24 cellular contexts compared by ENCODE assay signal in genomic region chr3:32447865-32448400, GRCh38. TPM values are rescaled to one million over a fixed set of nuclear protein-coding genes. Genes with fewer than 3 reads are reported as not detected.
A peak's percentile ranks its signal among the peaks of the same experiment; 100 is the strongest.
DNase-seq lines count a peak whose midpoint lies in the region; ATAC-seq, FAIRE-seq and TF ChIP-seq lines count a peak whose summit lies in the region.
"Had no signal": no experiment of that assay in that cellular context is flagged by ENCODE, and none has a peak within 500 bp of the region (broad histone marks: within the 10 kb centered on the region; RNA-seq: fewer than 3 reads in every experiment).

No MANE protein-coding gene starts in this region.

- H3K4me1 Mint-ChIP-seq in activated naive CD8-positive, alpha-beta T cell treated with anti-CD3 and anti-CD28 coated beads, Interleukin-2, amount 10 ng/mL, durations not matched to agents 7 days and 5 days: peaks cover 28% of the 10 kb centered on the region
- H3K4me1 Mint-ChIP-seq in activated naive CD8-positive, alpha-beta T cell treated with anti-CD3 and anti-CD28 coated beads, Interleukin-2, amount 50 U/mL, for 24 hours: peaks cover 59% of the 10 kb centered on the region
- peaks cover 60% of the 10 kb centered on the region for H3K4me1 Mint-ChIP-seq in stimulated activated memory B cell treated with anti-CD40 and anti-IgM and Interleukin-4, amounts not matched to agents 10 μg/mL and 1 μg/mL and 100 μg/mL, for 72 hours

- no peak for TF ChIP-seq EP300 in K562 (IDR thresholded peaks at IDR 0.05; ENCODE audit: low read length)

- no peak for TF ChIP-seq RAD21 in K562 (CRISPR knock-in tag; conservative IDR thresholded peaks at IDR 0.05 in 1 of 2, IDR thresholded peaks at IDR 0.05 in 1 of 2)

- H3K79me2 ChIP-seq in K562 (ENCODE audit: control insufficient read depth, insufficient read depth, low read length): no peaks in the 10 kb centered on the region

- peaks cover 8% of the 10 kb centered on the region for H3K9me3 Mint-ChIP-seq in activated naive CD8-positive, alpha-beta T cell treated with anti-CD3 and anti-CD28 coated beads, Interleukin-2, amount 10 ng/mL, durations not matched to agents 7 days and 5 days
- peaks cover 12% of the 10 kb centered on the region for H3K9me3 Mint-ChIP-seq in activated naive CD8-positive, alpha-beta T cell treated with anti-CD3 and anti-CD28 coated beads, Interleukin-2, amount 50 U/mL, for 24 hours
- H3K9me3 Mint-ChIP-seq in stimulated activated memory B cell treated with anti-CD40 and anti-IgM and Interleukin-4, amounts not matched to agents 10 μg/mL and 1 μg/mL and 100 μg/mL, for 72 hours: no peaks in the 10 kb centered on the region

- no peaks in the 10 kb centered on the region for H3K9me1 ChIP-seq in K562 (ENCODE audit: control insufficient read depth, insufficient read depth, low read length)

- no peak for ATAC-seq in activated naive CD8-positive, alpha-beta T cell treated with anti-CD3 and anti-CD28 coated beads, Interleukin-2, amount 10 ng/mL, durations not matched to agents 7 days and 5 days (ENCODE audit: low read depth)
- no peak for ATAC-seq in activated naive CD8-positive, alpha-beta T cell treated with anti-CD3 and anti-CD28 coated beads, Interleukin-2, amount 50 U/mL, for 24 hours
- no peak for ATAC-seq in K562
- no peak for ATAC-seq in stimulated activated memory B cell treated with anti-CD40 and anti-IgM and Interleukin-4, amounts not matched to agents 10 μg/mL and 1 μg/mL and 100 μg/mL, for 72 hours
- ATAC-seq: psoas muscle; SK-N-SH treated with all-trans-retinoic acid at 6 μM for 48 hours; stimulated activated naive CD8-positive, alpha-beta T cell treated with anti-CD3 and anti-CD28 coated beads, Interleukin-15, amount 100 ng/mL, for 72 hours had no signal

- peaks cover 51% of the 10 kb centered on the region for H3K36me3 Mint-ChIP-seq in activated naive CD8-positive, alpha-beta T cell treated with anti-CD3 and anti-CD28 coated beads, Interleukin-2, amount 10 ng/mL, durations not matched to agents 7 days and 5 days
- H3K36me3 Mint-ChIP-seq in activated naive CD8-positive, alpha-beta T cell treated with anti-CD3 and anti-CD28 coated beads, Interleukin-2, amount 50 U/mL, for 24 hours (ENCODE audit: low read depth): peaks cover 47% of the 10 kb centered on the region
- peaks cover 78% of the 10 kb centered on the region for H3K36me3 Mint-ChIP-seq in stimulated activated memory B cell treated with anti-CD40 and anti-IgM and Interleukin-4, amounts not matched to agents 10 μg/mL and 1 μg/mL and 100 μg/mL, for 72 hours

- H3K4me2 ChIP-seq in K562 (ENCODE audit: insufficient read depth, low read length): no peak overlapping the region

- H3K4me1 ChIP-seq in HEK293 (ENCODE audit: control insufficient read depth, insufficient read depth, low read length): no peaks in the 10 kb centered on the region
- H3K4me1 ChIP-seq in K562 (replicated peaks in 1 of 2; ENCODE audit: control insufficient read depth in 2 of 2, insufficient read depth in 2 of 2, low read length in 2 of 2): no peaks in the 10 kb centered on the region
- no peaks in the 10 kb centered on the region for H3K4me1 ChIP-seq in testis
- H3K4me1 ChIP-seq: psoas muscle had no signal

- POLR2A ChIA-PET in activated naive CD8-positive, alpha-beta T cell treated with anti-CD3 and anti-CD28 coated beads, Interleukin-2, amount 10 ng/mL, durations not matched to agents 7 days and 5 days (lab: Charles Lee): interaction anchor here (1.0 to 2.3 kb wide), 4 partner anchors 10 to 29 kb away, joined by 3 to 8 read pairs (median 4); no protein-coding TSS in a partner anchor
- POLR2A ChIA-PET in HEK293 (lab: Yijun Ruan, JAX): no interaction called here
- POLR2A ChIA-PET in K562 (lab: Yijun Ruan, JAX): interaction anchor here (1.1 kb wide), 1 partner anchor 15 kb away, joined by 3 read pairs; no protein-coding TSS in a partner anchor

- in situ Hi-C loops in K562 (cut with MboI): no loop called here

- H3K27me3 ChIP-seq in K562 (ENCODE audit: control insufficient read depth in 2 of 2, insufficient read depth in 2 of 2, low read length in 2 of 2) (peaks cover 32 to 40% of the 10 kb centered on the region in 2 experiments), testis (no peaks in the 10 kb centered on the region)
- H3K27me3 ChIP-seq: brain microvascular endothelial cell, neutrophil had no signal

- CTCF ChIA-PET in HEK293 (lab: Yijun Ruan, JAX) (interaction anchor here (0.6 kb wide), 1 partner anchor 10 kb away, joined by 3 read pairs; no protein-coding TSS in a partner anchor), K562 (lab: Yijun Ruan, JAX; ENCODE audit: low intra/inter-chr PET ratio) (no interaction called here)

- peak overlapping the region; percentile 14 for H3K27ac Mint-ChIP-seq in activated naive CD8-positive, alpha-beta T cell treated with anti-CD3 and anti-CD28 coated beads, Interleukin-2, amount 10 ng/mL, durations not matched to agents 7 days and 5 days
- H3K27ac Mint-ChIP-seq in activated naive CD8-positive, alpha-beta T cell treated with anti-CD3 and anti-CD28 coated beads, Interleukin-2, amount 50 U/mL, for 24 hours: no peak overlapping the region
- peak overlapping the region; percentile 55 for H3K27ac Mint-ChIP-seq in stimulated activated memory B cell treated with anti-CD40 and anti-IgM and Interleukin-4, amounts not matched to agents 10 μg/mL and 1 μg/mL and 100 μg/mL, for 72 hours

- no peaks in the 10 kb centered on the region for H3K27me3 Mint-ChIP-seq in activated naive CD8-positive, alpha-beta T cell treated with anti-CD3 and anti-CD28 coated beads, Interleukin-2, amount 10 ng/mL, durations not matched to agents 7 days and 5 days
- H3K27me3 Mint-ChIP-seq in activated naive CD8-positive, alpha-beta T cell treated with anti-CD3 and anti-CD28 coated beads, Interleukin-2, amount 50 U/mL, for 24 hours: no peaks in the 10 kb centered on the region
- H3K27me3 Mint-ChIP-seq in stimulated activated memory B cell treated with anti-CD40 and anti-IgM and Interleukin-4, amounts not matched to agents 10 μg/mL and 1 μg/mL and 100 μg/mL, for 72 hours: no peaks in the 10 kb centered on the region
- H3K27me3 Mint-ChIP-seq: IgD-negative memory B cell; stimulated activated naive CD8-positive, alpha-beta T cell treated with anti-CD3 and anti-CD28 coated beads, Interleukin-15, amount 100 ng/mL, for 72 hours had no signal

- no peak for DNase-seq in activated naive CD8-positive, alpha-beta T cell treated with anti-CD3 and anti-CD28 coated beads, Interleukin-2, amount 10 ng/mL, durations not matched to agents 7 days and 5 days
- DNase-seq in activated naive CD8-positive, alpha-beta T cell treated with anti-CD3 and anti-CD28 coated beads, Interleukin-2, amount 50 U/mL, for 24 hours: no peak
- DNase-seq in K562 (ENCODE audit: extremely low read depth in 1 of 4, low spot score in 3 of 4): no peak
- no peak for DNase-seq in testis
- no peak for DNase-seq in stimulated activated CD4-positive, alpha-beta T cell treated with anti-CD3 and anti-CD28 coated beads, Interleukin-2, amount 100 ng/mL, for 48 hours
- DNase-seq in NCI-H345 (lab: John Stamatoyannopoulos, UW): no peak
- DNase-seq: activated CD4-positive, alpha-beta T cell treated with anti-CD3 and anti-CD28 coated beads, Interleukin-2, amount 50 U/mL, for 48 hours; activated T-cell treated with anti-CD3 and anti-CD28 coated beads for 4 hours; brain microvascular endothelial cell; NCI-H1436 treated with DMSO at 0.1 percent for 48 hours; NCI-H2171; NCI-H526; psoas muscle; stimulated activated naive CD8-positive, alpha-beta T cell treated with anti-CD3 and anti-CD28 coated beads, Interleukin-15, amount 100 ng/mL, for 72 hours; trophoblast cell had no signal

- TF ChIP-seq POLR2A in K562 (conservative IDR thresholded peaks at IDR 0.05) (no peak), testis (IDR thresholded peaks at IDR 0.05) (no peak)

- no peak overlapping the region for H2AFZ ChIP-seq in K562 (ENCODE audit: low read depth, low read length)

- WGBS in K562 (ENCODE audit: insufficient coverage, low coverage, missing lambda C conversion rate): 17% methylated on average over 1 of the region's 1 CpG
- WGBS in testis, 2 donors: 87 to 89% methylated on average over 1 of the region's 1 CpG

- H3K9ac ChIP-seq in K562 (ENCODE audit: insufficient read depth in 1 of 2, low read depth in 2 of 2, low read length in 2 of 2): no peak overlapping the region

- H3K36me3 ChIP-seq in HEK293 (ENCODE audit: control insufficient read depth in 2 of 2, insufficient read depth in 1 of 2, low read length in 2 of 2) (peaks cover 4 to 14% of the 10 kb centered on the region in 2 experiments; a peak in 2 of 3 replicates), K562 (ENCODE audit: control insufficient read depth, insufficient read depth, low read length) (no peaks in the 10 kb centered on the region), testis (ENCODE audit: low read depth, missing control alignments) (no peaks in the 10 kb centered on the region)

- intact Hi-C loops in K562 (cut with micrococcal nuclease) (no loop called here), testis (cut with DNase I; ENCODE audit: low total_unique reads) (no loop called here)

- H3K27ac ChIP-seq in HEK293 (ENCODE audit: extremely low read depth, low read depth, low read length): no peak overlapping the region
- H3K27ac ChIP-seq in K562 (ENCODE audit: extremely low read depth, low read depth, low read length): no peak overlapping the region
- no peak overlapping the region for H3K27ac ChIP-seq in testis
- H3K27ac ChIP-seq: brain microvascular endothelial cell, coronary artery, psoas muscle, RWPE1 had no signal

- no TSS peak for BruUV-seq in K562 (replicated peaks; lab: Mats Ljungman, UMichigan)

- no peak for FAIRE-seq in K562 (lab: Jason Lieb, UNC)
- FAIRE-seq: D721Med, TTC549 had no signal

- H3K4me3 Mint-ChIP-seq in activated naive CD8-positive, alpha-beta T cell treated with anti-CD3 and anti-CD28 coated beads, Interleukin-2, amount 10 ng/mL, durations not matched to agents 7 days and 5 days: peak overlapping the region; percentile 1
- H3K4me3 Mint-ChIP-seq in activated naive CD8-positive, alpha-beta T cell treated with anti-CD3 and anti-CD28 coated beads, Interleukin-2, amount 50 U/mL, for 24 hours: no peak overlapping the region
- no peak overlapping the region for H3K4me3 Mint-ChIP-seq in stimulated activated memory B cell treated with anti-CD40 and anti-IgM and Interleukin-4, amounts not matched to agents 10 μg/mL and 1 μg/mL and 100 μg/mL, for 72 hours
- H3K4me3 Mint-ChIP-seq: stimulated activated naive CD8-positive, alpha-beta T cell treated with anti-CD3 and anti-CD28 coated beads, Interleukin-15, amount 100 ng/mL, for 72 hours had no signal

- H3K9me3 ChIP-seq in HEK293 (ENCODE audit: control insufficient read depth, insufficient read depth, low read depth, low read length) (no peaks in the 10 kb centered on the region), K562 (replicated peaks; ENCODE audit: control insufficient read depth, insufficient read depth, low read depth, low read length) (no peaks in the 10 kb centered on the region), testis (no peaks in the 10 kb centered on the region)
- H3K9me3 ChIP-seq: neutrophil, psoas muscle had no signal

- H4K20me1 ChIP-seq in K562 (replicated peaks; ENCODE audit: control insufficient read depth, insufficient read depth, low read length): no peaks in the 10 kb centered on the region

- no peak overlapping the region for H3K4me3 ChIP-seq in HEK293 (ENCODE audit: low read depth, low read length)
- no peak overlapping the region for H3K4me3 ChIP-seq in K562
- H3K4me3 ChIP-seq in testis: no peak overlapping the region
- H3K4me3 ChIP-seq: coronary artery, psoas muscle had no signal

- no peak for TF ChIP-seq CTCF in HEK293 (tag by site-specific recombination; IDR thresholded peaks at IDR 0.05)
- TF ChIP-seq CTCF in K562 (IDR thresholded peaks at IDR 0.05 in 2 of 3, conservative IDR thresholded peaks at IDR 0.05 in 1 of 3; ENCODE audit: insufficient read depth in 2 of 3, low read depth in 1 of 3, low read length in 3 of 3): no peak
- no peak for TF ChIP-seq CTCF in testis (IDR thresholded peaks at IDR 0.05)

RNA-seq across cellular contexts. Expression of gene CMTM6, which starts 54.7 kb away (rescaled TPM):
- total RNA-seq in activated naive CD8-positive, alpha-beta T cell treated with anti-CD3 and anti-CD28 coated beads, Interleukin-2, amount 10 ng/mL, durations not matched to agents 7 days and 5 days: 10 to 100 TPM; 37.8 to 38.0 TPM
- total RNA-seq in K562 (2011; cell fraction: chromatin; rRNA removed; ENCODE audit: low replicate concordance): 12.5 and 35.1 TPM in 2 replicates
- total RNA-seq in K562 (2011; cell fraction: nucleolus; rRNA removed): 11.8 and 13.0 TPM in 2 replicates
- total RNA-seq in K562 (2011; cell fraction: nucleoplasm; rRNA removed): 29.2 and 59.8 TPM in 2 replicates
- total RNA-seq in K562 (2014; rRNA removed) (13.1 and 14.9 TPM in 2 replicates), K562 (2014; rRNA removed; fragmentation: Illumina TruSeq; extraction: Trizol) (30.2 and 36.6 TPM in 2 replicates), K562 (2015; rRNA removed; fragmentation: Illumina TruSeq; extraction: Trizol) (35.5 and 39.7 TPM in 2 replicates), K562 (2021) (19.5 TPM in 2 replicates), testis (100 to 1,000 TPM; 154 to 199 TPM)
- polyA plus RNA-seq in K562 (2011; rRNA removed) (19.0 and 27.8 TPM in 2 replicates), K562 (2014; fragmentation: Illumina TruSeq; extraction: Trizol) (18.9 and 21.3 TPM in 2 replicates), K562 (2014; fragmentation: Nextera tagmentation; extraction: Ambion mirVana) (1 to 10 TPM; 8.9 to 9.2 TPM), K562 (2014; rRNA removed) (19.5 and 21.8 TPM in 2 replicates), testis (ENCODE audit: insufficient read depth, low read depth, low replicate concordance) (66.2 TPM)
- 5.3 and 11.6 TPM in 2 replicates for polyA plus RNA-seq in K562 (2011; cell fraction: cytosol; rRNA removed)
- polyA plus RNA-seq in K562 (2011; cell fraction: nucleus; rRNA removed): 5.5 and 9.9 TPM in 2 replicates
- polyA plus RNA-seq in K562 (2012): 18.1 and 19.3 TPM in 2 replicates
- polyA minus RNA-seq in K562 (2011; rRNA and poly(A)+ RNA removed): 20.5 and 22.6 TPM in 2 replicates
- 5.8 and 9.8 TPM in 2 replicates for polyA minus RNA-seq in K562 (2011; cell fraction: cytosol; rRNA and poly(A)+ RNA removed)
- 4.2 and 7.9 TPM in 2 replicates for polyA minus RNA-seq in K562 (2011; cell fraction: nucleus; rRNA and poly(A)+ RNA removed)

RNA-seq across cellular contexts. Expression of gene CMTM7, which starts 56.3 kb away (rescaled TPM):
- total RNA-seq in activated naive CD8-positive, alpha-beta T cell treated with anti-CD3 and anti-CD28 coated beads, Interleukin-2, amount 10 ng/mL, durations not matched to agents 7 days and 5 days: 10 to 100 TPM; 45.3 to 49.0 TPM
- 0.42 and 0.67 TPM in 2 replicates for total RNA-seq in K562 (2011; cell fraction: chromatin; rRNA removed; ENCODE audit: low replicate concordance)
- 0.53 and 1.0 TPM in 2 replicates for total RNA-seq in K562 (2011; cell fraction: nucleolus; rRNA removed)
- 0.73 and 0.92 TPM in 2 replicates for total RNA-seq in K562 (2011; cell fraction: nucleoplasm; rRNA removed)
- total RNA-seq in K562 (2014; rRNA removed): not detected in 2 replicates
- 0.16 TPM in 1 of 2 replicates, not detected in the other for total RNA-seq in K562 (2014; rRNA removed; fragmentation: Illumina TruSeq; extraction: Trizol)
- total RNA-seq in K562 (2015; rRNA removed; fragmentation: Illumina TruSeq; extraction: Trizol): not detected in 2 replicates
- total RNA-seq in K562 (2021): 0.38 and 0.49 TPM in 2 replicates
- 0.96 and 1.6 TPM in 2 replicates for polyA plus RNA-seq in K562 (2011; rRNA removed)
- 1.3 and 2.2 TPM in 2 replicates for polyA plus RNA-seq in K562 (2011; cell fraction: cytosol; rRNA removed)
- 1.4 and 1.5 TPM in 2 replicates for polyA plus RNA-seq in K562 (2011; cell fraction: nucleus; rRNA removed)
- polyA plus RNA-seq in K562 (2012): 0.14 and 0.18 TPM in 2 replicates
- polyA plus RNA-seq in K562 (2014; fragmentation: Illumina TruSeq; extraction: Trizol): 0.25 and 0.33 TPM in 2 replicates
- under 1 TPM in 1 of 2 experiments, not detected in 1; 0.03 TPM for polyA plus RNA-seq in K562 (2014; fragmentation: Nextera tagmentation; extraction: Ambion mirVana)
- 0.27 and 0.42 TPM in 2 replicates for polyA plus RNA-seq in K562 (2014; rRNA removed)
- 0.48 and 0.84 TPM in 2 replicates for polyA minus RNA-seq in K562 (2011; rRNA and poly(A)+ RNA removed)
- 1.4 TPM in 1 of 2 replicates, not detected in the other for polyA minus RNA-seq in K562 (2011; cell fraction: cytosol; rRNA and poly(A)+ RNA removed)
- polyA minus RNA-seq in K562 (2011; cell fraction: nucleus; rRNA and poly(A)+ RNA removed): 0.40 and 0.44 TPM in 2 replicates
- 10 to 100 TPM; 19.7 to 40.9 TPM for total RNA-seq in testis
- 15.0 TPM for polyA plus RNA-seq in testis (ENCODE audit: insufficient read depth, low read depth, low replicate concordance)

Comparison
In these comparisons a context has a peak if more than half of its experiments do, and no peak if none do; other contexts are left out.
1. RNA of gene CMTM7, which starts 56.3 kb away (total RNA-seq): 45.3 to 49.0 TPM in activated naive CD8-positive, alpha-beta T cell treated with anti-CD3 and anti-CD28 coated beads, Interleukin-2, amount 10 ng/mL, durations not matched to agents 7 days and 5 days and 19.7 to 40.9 TPM in testis; 0.16 to 1.0 TPM in K562; every median in the first group is over 10 times any median in the second.